Comparison of ENCODE assay signal across 8 cellular contexts in the genomic region with DNA sequence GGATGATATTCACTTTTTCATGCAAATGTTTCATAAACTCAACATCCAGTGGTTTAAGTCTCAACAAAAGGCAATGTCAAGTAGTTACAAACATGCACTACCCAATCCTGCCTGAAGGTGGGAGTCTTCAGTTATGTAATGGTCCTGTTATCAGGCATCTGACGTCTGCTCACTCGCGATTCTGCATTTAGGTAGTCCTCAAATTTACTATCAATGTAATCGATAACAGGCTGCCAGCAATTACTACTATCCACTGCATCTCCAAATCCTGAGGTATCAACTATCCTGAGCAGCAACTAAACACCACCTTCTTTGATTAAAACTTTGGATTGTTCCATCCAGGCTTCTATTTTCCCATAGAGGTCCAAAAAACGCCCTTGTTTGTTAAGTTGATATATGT. TPM values are rescaled to one million over a fixed set of nuclear protein-coding genes. Genes with fewer than 3 reads are reported as not detected.
A peak's percentile ranks its signal among the peaks of the same experiment; 100 is the strongest.
DNase-seq lines count a peak whose midpoint lies in the region; ATAC-seq and TF ChIP-seq lines count a peak whose summit lies in the region.

No MANE protein-coding gene starts in this region.

- ATAC-seq in activated CD4-positive, alpha-beta T cell treated with anti-CD3 and anti-CD28 coated beads for 36 hours: no peak
- ATAC-seq in upper lobe of left lung (ENCODE audit: low FRiP score in 2 of 2) (peak in 1 of 2 donors; percentile 65), HG03039 (IDR thresholded peaks at IDR 0.05; ENCODE audit: unreplicated experiment) (no peak)

- no peak for TF ChIP-seq EP300 in upper lobe of left lung (IDR thresholded peaks at IDR 0.05)

- H3K4me3 ChIP-seq in cardiac muscle cell: no peak overlapping the region
- H3K4me3 ChIP-seq in epithelial cell of esophagus (ENCODE audit: low read length): no peak overlapping the region
- no peak overlapping the region for H3K4me3 ChIP-seq in upper lobe of left lung

- H3K9me3 ChIP-seq in cardiac muscle cell (ENCODE audit: low read depth) (no peaks in the 10 kb centered on the region), upper lobe of left lung (no peaks in the 10 kb centered on the region)

- H3K4me1 Mint-ChIP-seq in activated CD4-positive, alpha-beta T cell treated with anti-CD3 and anti-CD28 coated beads for 36 hours: no peaks in the 10 kb centered on the region
- H3K4me1 Mint-ChIP-seq in neural crest cell: peaks cover 5% of the 10 kb centered on the region

- 9 to 15% methylated on average over 5 of the region's 5 CpGs for WGBS in upper lobe of left lung, 2 donors

- peak; percentile 68 to 74 for DNase-seq in cardiac muscle cell (ENCODE audit: low read depth in 1 of 2, low spot score in 1 of 2)
- DNase-seq in cardiac septum (ENCODE audit: low spot score): no peak
- peak; percentile 4 for DNase-seq in NCI-H1694 treated with DMSO at 0.1 percent for 48 hours (lab: John Stamatoyannopoulos, UW)
- DNase-seq in activated CD4-positive, alpha-beta T cell treated with anti-CD3 and anti-CD28 coated beads for 36 hours: peak; percentile 72
- DNase-seq in epithelial cell of esophagus (ENCODE audit: low read depth): peak; percentile 66
- DNase-seq in neural crest cell (ENCODE audit: low read depth, low spot score): peak; percentile 66
- DNase-seq in upper lobe of left lung: peak in 1 of 2 donors; percentile 41

- no peak overlapping the region for H3K4me3 Mint-ChIP-seq in activated CD4-positive, alpha-beta T cell treated with anti-CD3 and anti-CD28 coated beads for 36 hours
- H3K4me3 Mint-ChIP-seq in neural crest cell: no peak overlapping the region

- H3K4me1 ChIP-seq in cardiac muscle cell (ENCODE audit: low read depth): peaks cover 4% of the 10 kb centered on the region
- peaks cover 0 to 4% (median 2%) of the 10 kb centered on the region in 4 donors for H3K4me1 ChIP-seq in upper lobe of left lung

- H3K27ac ChIP-seq in cardiac muscle cell: no peak overlapping the region
- no peak overlapping the region for H3K27ac ChIP-seq in upper lobe of left lung

- POLR2A ChIA-PET in activated CD4-positive, alpha-beta T cell treated with anti-CD3 and anti-CD28 coated beads for 36 hours (lab: Charles Lee): no interaction called here

- H3K27me3 ChIP-seq in cardiac muscle cell (no peaks in the 10 kb centered on the region), upper lobe of left lung (no peaks in the 10 kb centered on the region)

- H3K36me3 Mint-ChIP-seq in activated CD4-positive, alpha-beta T cell treated with anti-CD3 and anti-CD28 coated beads for 36 hours (ENCODE audit: low read depth): no peaks in the 10 kb centered on the region
- H3K36me3 Mint-ChIP-seq in neural crest cell (ENCODE audit: low read depth): no peaks in the 10 kb centered on the region

- no peaks in the 10 kb centered on the region for H3K9me3 Mint-ChIP-seq in activated CD4-positive, alpha-beta T cell treated with anti-CD3 and anti-CD28 coated beads for 36 hours (ENCODE audit: low read depth)
- no peaks in the 10 kb centered on the region for H3K9me3 Mint-ChIP-seq in neural crest cell

- TF ChIP-seq CTCF in cardiac muscle cell (IDR thresholded peaks at IDR 0.05; ENCODE audit: low read depth, low read length) (peak; percentile 78), epithelial cell of esophagus (IDR thresholded peaks at IDR 0.05; ENCODE audit: insufficient read depth, low read depth, low read length, missing control alignments) (peak; percentile 69), neural crest cell (conservative IDR thresholded peaks at IDR 0.05) (peak; percentile 75), upper lobe of left lung (IDR thresholded peaks at IDR 0.05) (peak; percentile 48 to 87 (median 78))

- intact Hi-C loops in cardiac septum (cut with DNase I): no loop called here
- intact Hi-C loops in activated CD4-positive, alpha-beta T cell treated with anti-CD3 and anti-CD28 coated beads for 36 hours (cut with DNase I, micrococcal nuclease): loop anchor here in 1 of 2 experiments (1.0 kb wide), 1 partner anchor 251 kb away; no protein-coding TSS in a partner anchor

- H3K36me3 ChIP-seq in cardiac muscle cell (no peaks in the 10 kb centered on the region), upper lobe of left lung (no peaks in the 10 kb centered on the region)

- CTCF ChIA-PET in activated CD4-positive, alpha-beta T cell treated with anti-CD3 and anti-CD28 coated beads for 36 hours (lab: Charles Lee): interaction anchor here (0.7 to 3.3 kb wide), 7 partner anchors 17 to 258 kb away, joined by 3 to 13 read pairs (median 4); no protein-coding TSS in a partner anchor

- peaks cover 2% of the 10 kb centered on the region for H3K27me3 Mint-ChIP-seq in activated CD4-positive, alpha-beta T cell treated with anti-CD3 and anti-CD28 coated beads for 36 hours
- H3K27me3 Mint-ChIP-seq in neural crest cell (ENCODE audit: low read depth): peaks cover 6% of the 10 kb centered on the region

- TF ChIP-seq POLR2A in upper lobe of left lung (IDR thresholded peaks at IDR 0.05): no peak

- no peak overlapping the region for H3K27ac Mint-ChIP-seq in activated CD4-positive, alpha-beta T cell treated with anti-CD3 and anti-CD28 coated beads for 36 hours
- no peak overlapping the region for H3K27ac Mint-ChIP-seq in neural crest cell (ENCODE audit: unreplicated experiment)

RNA-seq across cellular contexts. Expression of a gene that starts 51.2 kb away (rescaled TPM):
- 0.21 TPM in 1 of 2 replicates, not detected in the other for total RNA-seq in cardiac muscle cell
- polyA plus RNA-seq in cardiac muscle cell: not detected in 2 replicates
- 0.57 TPM for total RNA-seq in cardiac septum
- not detected for total RNA-seq in activated CD4-positive, alpha-beta T cell treated with anti-CD3 and anti-CD28 coated beads for 36 hours
- total RNA-seq in neural crest cell: not detected in 2 replicates
- total RNA-seq in upper lobe of left lung: 10 to 100 TPM in 1 of 6 donors, 1 to 10 TPM in 5; 3.1 to 10.3 (median 6.7) TPM
